In genomic region chr2:85754313-85755095, GRCh38 we compare ENCODE assay signal across 8 cellular contexts. TPM values are rescaled to one million over a fixed set of nuclear protein-coding genes. Genes with fewer than 3 reads are reported as not detected.
DNase-seq lines count a peak whose midpoint lies in the region; ATAC-seq and TF ChIP-seq lines count a peak whose summit lies in the region.

No MANE protein-coding gene starts in this region.

- H3K79me1 ChIP-seq in mesendoderm (ENCODE audit: low read length): no peaks in the 10 kb centered on the region

- H3K36me3 Mint-ChIP-seq in T-helper 17 cell (ENCODE audit: low read depth): peaks cover 3% of the 10 kb centered on the region

- H3K9me3 ChIP-seq in T-helper 17 cell (ENCODE audit: control insufficient read depth, low read length, poor library complexity, severe bottlenecking) (no peaks in the 10 kb centered on the region), testis (no peaks in the 10 kb centered on the region)

- WGBS in mesendoderm (ENCODE audit: extremely low coverage, insufficient coverage, low lambda C conversion rate): no CpG with 5 or more reads among the region's 93 CpGs
- WGBS in testis, 2 donors: 0 to 1% methylated on average over 3 to 68 of the region's 93 CpGs

- no peak overlapping the region for H3K4ac ChIP-seq in mesendoderm (ENCODE audit: low read depth, low read length)

- H3K27ac Mint-ChIP-seq in T-helper 17 cell: no peak overlapping the region

- H3K4me1 Mint-ChIP-seq in T-helper 17 cell: peaks cover 18% of the 10 kb centered on the region

- H4K5ac ChIP-seq in mesendoderm (ENCODE audit: low read length): no peak overlapping the region

- peak overlapping the region; percentile 74 for H3K9ac ChIP-seq in mesendoderm (ENCODE audit: low read length)

- no peaks in the 10 kb centered on the region for H3K79me2 ChIP-seq in mesendoderm (ENCODE audit: control insufficient read depth, insufficient read depth, low read length)

- peak overlapping the region in 58 of 59 donors; percentile 40 to 94 (median 83) for H3K27ac ChIP-seq in dorsolateral prefrontal cortex
- no peak overlapping the region for H3K27ac ChIP-seq in mesendoderm (ENCODE audit: low read depth, low read length)
- H3K27ac ChIP-seq in testis: peak overlapping the region; percentile 39 to 61

- intact Hi-C loops in dorsolateral prefrontal cortex (cut with DNase I) (loop anchor here (1.0 to 5.0 kb wide), 3 partner anchors 18 to 133 kb away; partner anchors contain the start of gene ST3GAL5 (in 1 of the 2)), testis (cut with DNase I; ENCODE audit: low total_unique reads) (no loop called here)

- H3K27me3 ChIP-seq in dorsolateral prefrontal cortex: peaks cover 0 to 6% (median 0%) of the 10 kb centered on the region in 45 donors
- H3K27me3 ChIP-seq in mesendoderm (ENCODE audit: insufficient read depth, low read length, poor library complexity): peaks cover 18% of the 10 kb centered on the region
- no peaks in the 10 kb centered on the region for H3K27me3 ChIP-seq in testis

- no peak overlapping the region for H2BK120ac ChIP-seq in mesendoderm (ENCODE audit: low read depth, low read length)

- peak; percentile 66 for DNase-seq in activated effector memory CD4-positive, alpha-beta T cell treated with anti-CD3 and anti-CD28 coated beads, Interleukin-2, amount 50 U/mL, for 16 hours
- no peak for DNase-seq in activated effector memory CD4-positive, alpha-beta T cell treated with Interleukin-2 at 50 U/mL for 16 hours
- DNase-seq in T-helper 17 cell (no peak), dorsolateral prefrontal cortex (peak in 2 of 10 donors; percentile 44 to 54), mesendoderm (peak; percentile 90), testis (peak; percentile 65), NCI-H446 treated with DMSO at 0.1 percent for 48 hours (lab: John Stamatoyannopoulos, UW) (no peak)

- H3K4me1 ChIP-seq in mesendoderm (ENCODE audit: control insufficient read depth, low read depth, low read length): peaks cover 4% of the 10 kb centered on the region
- peaks cover 16% of the 10 kb centered on the region for H3K4me1 ChIP-seq in testis

- peak overlapping the region; percentile 93 for H3K56ac ChIP-seq in mesendoderm (ENCODE audit: low read length)

- H3K36me3 ChIP-seq in mesendoderm (ENCODE audit: control insufficient read depth, insufficient read depth, low read length) (no peaks in the 10 kb centered on the region), testis (ENCODE audit: low read depth, missing control alignments) (no peaks in the 10 kb centered on the region)

- peak overlapping the region; percentile 92 for H3K23ac ChIP-seq in mesendoderm (ENCODE audit: low read length)

- H2BK5ac ChIP-seq in mesendoderm (ENCODE audit: low read length): no peak overlapping the region

- peak overlapping the region; percentile 83 for H3K4me3 Mint-ChIP-seq in T-helper 17 cell

- TF ChIP-seq POLR2A in testis (IDR thresholded peaks at IDR 0.05): no peak

- no peak overlapping the region for H2BK15ac ChIP-seq in mesendoderm (replicated peaks; ENCODE audit: low read depth)

- peak overlapping the region; percentile 75 for H3K18ac ChIP-seq in mesendoderm (ENCODE audit: low read length)

- H2AK5ac ChIP-seq in mesendoderm (ENCODE audit: low read length): no peak overlapping the region

- no peak overlapping the region for H4K8ac ChIP-seq in mesendoderm (ENCODE audit: low read depth, low read length)

- H3K4me3 ChIP-seq in dorsolateral prefrontal cortex: peak overlapping the region; percentile 50 to 92 (median 81)
- H3K4me3 ChIP-seq in mesendoderm (ENCODE audit: low read length): peak overlapping the region; percentile 65
- H3K4me3 ChIP-seq in testis: peak overlapping the region; percentile 66 to 70

- ATAC-seq in T-helper 17 cell (peak; percentile 55), GM21381 (IDR thresholded peaks at IDR 0.05; ENCODE audit: unreplicated experiment) (no peak)

- peak in 10 of 56 donors; percentile 7 to 54 (median 23) for TF ChIP-seq CTCF in dorsolateral prefrontal cortex (IDR thresholded peaks at IDR 0.05 in 54 of 56, conservative IDR thresholded peaks at IDR 0.05 in 2 of 56; ENCODE audit: low read depth in 1 of 56, partially characterized antibody in 56 of 56)
- no peak for TF ChIP-seq CTCF in testis (IDR thresholded peaks at IDR 0.05)

- peaks cover 60% of the 10 kb centered on the region for H3K27me3 Mint-ChIP-seq in T-helper 17 cell

- peak overlapping the region; percentile 93 for H3K4me2 ChIP-seq in mesendoderm (ENCODE audit: low read length)

RNA-seq across cellular contexts. Expression of gene ATOH8, which starts 0.7 kb away (rescaled TPM):
- not detected for total RNA-seq in T-helper 17 cell
- total RNA-seq in dorsolateral prefrontal cortex: 10 to 100 TPM in 97 of 120 experiments, 1 to 10 TPM in 23; 4.6 to 58.9 (median 14.7) TPM
- 0.37 TPM for polyA plus RNA-seq in mesendoderm (2013, experiment 1 of 2)
- polyA plus RNA-seq in mesendoderm (2013, experiment 2 of 2): 0.39 TPM
- 10 to 100 TPM; 14.2 to 16.8 TPM for total RNA-seq in testis
- polyA plus RNA-seq in testis (ENCODE audit: insufficient read depth, low read depth, low replicate concordance): 13.5 TPM

Comparison
In these comparisons a context has a peak if more than half of its experiments do, and no peak if none do; other contexts are left out.
1. DNase-seq: peak in activated effector memory CD4-positive, alpha-beta T cell treated with anti-CD3 and anti-CD28 coated beads, Interleukin-2, amount 50 U/mL, for 16 hours (single experiment), mesendoderm (single experiment) and testis (single experiment); none in activated effector memory CD4-positive, alpha-beta T cell treated with Interleukin-2 at 50 U/mL for 16 hours (single experiment), T-helper 17 cell (0 of 3) and NCI-H446 treated with DMSO at 0.1 percent for 48 hours (single experiment).
2. RNA of gene ATOH8, which starts 0.7 kb away (total RNA-seq): 14.2 to 16.8 TPM in testis and 4.6 to 58.9 TPM in dorsolateral prefrontal cortex; not detected in T-helper 17 cell; every median in the first group is over 4 times any median in the second.
3. Peak in every context shown above with its lines, with median percentiles within 50 percentile points of each other: H3K4me3 ChIP-seq.